ENCODE assay signal across 24 cellular contexts in genomic region chr1:234007684-234008083, GRCh38.
DNase-seq lines count a peak whose midpoint lies in the region; ATAC-seq, FAIRE-seq and TF ChIP-seq lines count a peak whose summit lies in the region.
"Had no signal": no experiment of that assay in that cellular context is flagged by ENCODE, and none has a peak within 500 bp of the region (broad histone marks: within the 10 kb centered on the region; RNA-seq: fewer than 3 reads in every experiment).

No MANE protein-coding gene starts in this region.

- H3K36me3 Mint-ChIP-seq in activated naive CD4-positive, alpha-beta T cell treated with anti-CD3 and anti-CD28 coated beads, Interleukin-2, amount 10 ng/mL, durations not matched to agents 7 days and 5 days, result no peaks in the 10 kb centered on the region
- H3K36me3 Mint-ChIP-seq: CD8-positive, alpha-beta T cell had no signal

- no peak overlapping the region for H3K4me3 ChIP-seq in A549
- H3K4me3 ChIP-seq: BLaER1 treated with 17β-estradiol and CSF1 and Interleukin-3, amounts not matched to agents 10 nM and 100 nM; GM12878 had no signal

- no peak overlapping the region for H3K27ac Mint-ChIP-seq in activated naive CD4-positive, alpha-beta T cell treated with anti-CD3 and anti-CD28 coated beads, Interleukin-2, amount 10 ng/mL, durations not matched to agents 7 days and 5 days
- H3K27ac Mint-ChIP-seq: B cell; CD4-positive, alpha-beta T cell; CD8-positive, alpha-beta T cell had no signal

- 85% methylated on average over 1 of the region's 1 CpG for WGBS in A549 (ENCODE audit: missing lambda C conversion rate)

- no peak for TF ChIP-seq CTCF in A549 (IDR thresholded peaks at IDR 0.05)
- no peak for TF ChIP-seq CTCF in D721Med (IDR thresholded peaks at IDR 0.05; ENCODE audit: insufficient read depth, missing control alignments)
- TF ChIP-seq CTCF in VCaP (conservative IDR thresholded peaks at IDR 0.05), result no peak

- H3K9me3 ChIP-seq in A549, result peaks cover 7% of the 10 kb centered on the region; the same call in 2 of the 3 replicates
- H3K9me3 ChIP-seq: Caco-2 had no signal

- no peak for TF ChIP-seq EP300 in A549 (IDR thresholded peaks at IDR 0.05)

- FAIRE-seq in A549 (lab: Jason Lieb, UNC), result no peak
- FAIRE-seq in D721Med (lab: Jason Lieb, UNC), result peak; percentile 70
- FAIRE-seq: A204.1, GM12878, GM19239 had no signal

- no peaks in the 10 kb centered on the region for H3K4me1 Mint-ChIP-seq in activated naive CD4-positive, alpha-beta T cell treated with anti-CD3 and anti-CD28 coated beads, Interleukin-2, amount 10 ng/mL, durations not matched to agents 7 days and 5 days
- H3K4me1 Mint-ChIP-seq: B cell had no signal

- no peak for TF ChIP-seq RAD21 in A549 (conservative IDR thresholded peaks at IDR 0.05 in 1 of 2, IDR thresholded peaks at IDR 0.05 in 1 of 2)

- POLR2A ChIA-PET in A549 (lab: Yijun Ruan, JAX), result no interaction called here

- no peak for TF ChIP-seq POLR2A in A549 (IDR thresholded peaks at IDR 0.05; ENCODE audit: low read length)

- ATAC-seq in A549, result no peak
- ATAC-seq in HG03280 (IDR thresholded peaks at IDR 0.05; ENCODE audit: unreplicated experiment), result no peak
- ATAC-seq: CD8-positive, alpha-beta T cell; GM12878 had no signal

- H3K4me3 Mint-ChIP-seq in activated naive CD4-positive, alpha-beta T cell treated with anti-CD3 and anti-CD28 coated beads, Interleukin-2, amount 10 ng/mL, durations not matched to agents 7 days and 5 days, result no peak overlapping the region
- H3K4me3 Mint-ChIP-seq: B cell; CD4-positive, alpha-beta T cell; CD8-positive, alpha-beta T cell had no signal

- no peak overlapping the region for H3K4me2 ChIP-seq in A549
- H3K4me2 ChIP-seq: BLaER1 treated with 17β-estradiol and CSF1 and Interleukin-3, amounts not matched to agents 10 nM and 100 nM had no signal

- no peaks in the 10 kb centered on the region for H3K9me3 Mint-ChIP-seq in activated naive CD4-positive, alpha-beta T cell treated with anti-CD3 and anti-CD28 coated beads, Interleukin-2, amount 10 ng/mL, durations not matched to agents 7 days and 5 days
- H3K9me3 Mint-ChIP-seq: CD4-positive, alpha-beta T cell had no signal

- DNase-seq in A549 (ENCODE audit: low read depth in 1 of 2, low spot score in 1 of 2) (no peak), D721Med (ENCODE audit: insufficient read length, low spot score) (no peak), NCI-H748 (lab: John Stamatoyannopoulos, UW; ENCODE audit: unreplicated experiment) (no peak)
- DNase-seq in activated naive CD4-positive, alpha-beta T cell treated with anti-CD3 and anti-CD28 coated beads, Interleukin-2, amount 10 ng/mL, durations not matched to agents 7 days and 5 days, result no peak
- DNase-seq: 8988T; AML-193; Caco-2; Calu3; CD4-positive, alpha-beta T cell; CD8-positive, alpha-beta T cell; DMS 273 treated with DMSO at 0.1 percent for 48 hours; DMS153; DMS53; DND-41; EL; GDM1 had no signal

- CTCF ChIA-PET in A549 (lab: Yijun Ruan, JAX), result interaction anchor here (1.3 kb wide), 1 partner anchor 217 kb away, joined by 3 read pairs; no protein-coding TSS in a partner anchor
- CTCF ChIA-PET in activated naive CD4-positive, alpha-beta T cell treated with anti-CD3 and anti-CD28 coated beads, Interleukin-2, amount 10 ng/mL, durations not matched to agents 7 days and 5 days (lab: Charles Lee), result no interaction called here

- no peaks in the 10 kb centered on the region for H3K4me1 ChIP-seq in A549
- H3K4me1 ChIP-seq: BLaER1 treated with 17β-estradiol and CSF1 and Interleukin-3, amounts not matched to agents 10 nM and 100 nM; Caco-2 had no signal

- H3K27me3 Mint-ChIP-seq in activated naive CD4-positive, alpha-beta T cell treated with anti-CD3 and anti-CD28 coated beads, Interleukin-2, amount 10 ng/mL, durations not matched to agents 7 days and 5 days, result no peaks in the 10 kb centered on the region

- no peak overlapping the region for H3K27ac ChIP-seq in A549
- peak overlapping the region; percentile 49; the same call in 1 of the 2 replicates for H3K27ac ChIP-seq in VCaP
- H3K27ac ChIP-seq: BLaER1 treated with 17β-estradiol and CSF1 and Interleukin-3, amounts not matched to agents 10 nM and 100 nM; C4-2B had no signal

TF ChIP-seq in A549, 52 proteins besides CTCF, POLR2A, EP300 and RAD21:
- TF ChIP-seq MAZ (IDR thresholded peaks at IDR 0.05; ENCODE audit: borderline replicate concordance, low read depth, low read length) (no peak), ELK1 (IDR thresholded peaks at IDR 0.05; ENCODE audit: low read depth, low read length) (no peak), E2F6 (IDR thresholded peaks at IDR 0.05; ENCODE audit: borderline replicate concordance, low read depth) (no peak), MAFK (IDR thresholded peaks at IDR 0.05; ENCODE audit: partially characterized antibody) (peak; percentile 68), NPAS2 (CRISPR knock-in tag; IDR thresholded peaks at IDR 0.05; ENCODE audit: borderline replicate concordance) (no peak)
